ENCODE assay signal across 16 cellular contexts in the genomic region with DNA sequence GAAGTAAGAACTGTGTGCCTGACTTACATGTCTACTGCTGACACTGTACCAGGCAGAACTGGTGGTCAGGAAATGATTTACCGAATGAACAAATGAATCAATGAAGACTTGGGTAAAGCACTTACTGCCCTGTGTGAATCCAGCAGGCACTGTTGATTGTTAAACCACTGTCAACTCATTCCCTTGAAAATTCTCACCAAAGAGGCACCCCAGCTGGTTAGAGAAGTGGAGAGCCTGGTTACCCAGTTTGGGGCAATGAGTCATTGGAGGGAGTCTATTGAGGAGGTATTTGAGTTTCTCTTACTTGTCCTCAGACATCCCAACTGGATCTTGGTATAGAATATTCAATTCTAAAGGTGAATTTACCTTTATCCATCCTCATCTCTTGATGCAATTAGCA. TPM values are rescaled to one million over a fixed set of nuclear protein-coding genes. Genes with fewer than 3 reads are reported as not detected.
A peak's percentile ranks its signal among the peaks of the same experiment; 100 is the strongest.
DNase-seq lines count a peak whose midpoint lies in the region; ATAC-seq and TF ChIP-seq lines count a peak whose summit lies in the region.
"Had no signal": no experiment of that assay in that cellular context is flagged by ENCODE, and none has a peak within 500 bp of the region (broad histone marks: within the 10 kb centered on the region; RNA-seq: fewer than 3 reads in every experiment).

No MANE protein-coding gene starts in this region.

- H3K9me3 Mint-ChIP-seq in stimulated activated naive CD8-positive, alpha-beta T cell treated with anti-CD3 and anti-CD28 coated beads, Interleukin-15, Interleukin-2, amounts not matched to agents 100 ng/mL and 50 ng/mL, for 24 hours = peaks cover 2% of the 10 kb centered on the region
- H3K9me3 Mint-ChIP-seq in stimulated activated naive CD8-positive, alpha-beta T cell treated with anti-CD3 and anti-CD28 coated beads, Interleukin-15, amount 100 ng/mL, for 72 hours = no peaks in the 10 kb centered on the region
- no peaks in the 10 kb centered on the region for H3K9me3 Mint-ChIP-seq in activated T-helper 17 cell treated with anti-CD3 and anti-CD28 coated beads, Interleukin-2, amount 50 U/mL, for 72 hours
- H3K9me3 Mint-ChIP-seq in stimulated activated effector memory CD8-positive, alpha-beta T cell treated with anti-CD3 and anti-CD28 coated beads, Interleukin-12 subunit alpha, Interleukin-12 subunit beta, amount 100 ng/mL, for 72 hours = no peaks in the 10 kb centered on the region
- H3K9me3 Mint-ChIP-seq: CD14-positive monocyte; CD8-positive, alpha-beta T cell; HFFc6 had no signal

- H3K36me3 Mint-ChIP-seq in stimulated activated naive CD8-positive, alpha-beta T cell treated with anti-CD3 and anti-CD28 coated beads, Interleukin-15, Interleukin-2, amounts not matched to agents 100 ng/mL and 50 ng/mL, for 24 hours (ENCODE audit: low read depth) = no peaks in the 10 kb centered on the region
- H3K36me3 Mint-ChIP-seq in activated T-helper 17 cell treated with anti-CD3 and anti-CD28 coated beads, Interleukin-2, amount 50 U/mL, for 72 hours (ENCODE audit: low read depth) = no peaks in the 10 kb centered on the region
- no peaks in the 10 kb centered on the region for H3K36me3 Mint-ChIP-seq in stimulated activated effector memory CD8-positive, alpha-beta T cell treated with anti-CD3 and anti-CD28 coated beads, Interleukin-12 subunit alpha, Interleukin-12 subunit beta, amount 100 ng/mL, for 72 hours
- H3K36me3 Mint-ChIP-seq: CD14-positive monocyte; CD8-positive, alpha-beta T cell had no signal

- H3K4me3 Mint-ChIP-seq in stimulated activated naive CD8-positive, alpha-beta T cell treated with anti-CD3 and anti-CD28 coated beads, Interleukin-15, Interleukin-2, amounts not matched to agents 100 ng/mL and 50 ng/mL, for 24 hours = no peak overlapping the region
- no peak overlapping the region for H3K4me3 Mint-ChIP-seq in stimulated activated naive CD8-positive, alpha-beta T cell treated with anti-CD3 and anti-CD28 coated beads, Interleukin-15, amount 100 ng/mL, for 72 hours
- H3K4me3 Mint-ChIP-seq in activated T-helper 17 cell treated with anti-CD3 and anti-CD28 coated beads, Interleukin-2, amount 50 U/mL, for 72 hours = no peak overlapping the region
- H3K4me3 Mint-ChIP-seq in stimulated activated effector memory CD8-positive, alpha-beta T cell treated with anti-CD3 and anti-CD28 coated beads, Interleukin-12 subunit alpha, Interleukin-12 subunit beta, amount 100 ng/mL, for 72 hours = no peak overlapping the region
- H3K4me3 Mint-ChIP-seq: CD14-positive monocyte; CD8-positive, alpha-beta T cell; HFFc6 had no signal

- H3K4me1 ChIP-seq in smooth muscle cell (ENCODE audit: low read depth) = peaks cover 4% of the 10 kb centered on the region
- H3K4me1 ChIP-seq: HAP-1 had no signal

- peaks cover 26% of the 10 kb centered on the region for H3K4me1 Mint-ChIP-seq in stimulated activated naive CD8-positive, alpha-beta T cell treated with anti-CD3 and anti-CD28 coated beads, Interleukin-15, Interleukin-2, amounts not matched to agents 100 ng/mL and 50 ng/mL, for 24 hours (ENCODE audit: low read depth)
- H3K4me1 Mint-ChIP-seq in stimulated activated naive CD8-positive, alpha-beta T cell treated with anti-CD3 and anti-CD28 coated beads, Interleukin-15, amount 100 ng/mL, for 72 hours = peaks cover 24% of the 10 kb centered on the region
- peaks cover 7% of the 10 kb centered on the region for H3K4me1 Mint-ChIP-seq in activated T-helper 17 cell treated with anti-CD3 and anti-CD28 coated beads, Interleukin-2, amount 50 U/mL, for 72 hours
- H3K4me1 Mint-ChIP-seq in stimulated activated effector memory CD8-positive, alpha-beta T cell treated with anti-CD3 and anti-CD28 coated beads, Interleukin-12 subunit alpha, Interleukin-12 subunit beta, amount 100 ng/mL, for 72 hours = peaks cover 41% of the 10 kb centered on the region

- no peak for TF ChIP-seq CTCF in smooth muscle cell (IDR thresholded peaks at IDR 0.05; ENCODE audit: borderline replicate concordance, insufficient read depth, poor library complexity, severe bottlenecking)

- no peak overlapping the region for H3K4me3 ChIP-seq in smooth muscle cell
- H3K4me3 ChIP-seq: HAP-1 had no signal

- H4K20me1 ChIP-seq in smooth muscle cell (ENCODE audit: low read depth) = no peaks in the 10 kb centered on the region

- H2AFZ ChIP-seq in smooth muscle cell (ENCODE audit: low read depth) = no peak overlapping the region

- intact Hi-C loops in cardiac septum (cut with DNase I) = no loop called here

- H3K36me3 ChIP-seq in smooth muscle cell (ENCODE audit: low read depth) = no peaks in the 10 kb centered on the region
- H3K36me3 ChIP-seq: HAP-1 had no signal

- no peaks in the 10 kb centered on the region for H3K9me3 ChIP-seq in smooth muscle cell (replicated peaks; ENCODE audit: low read depth)
- H3K9me3 ChIP-seq: HAP-1 had no signal

- no peak overlapping the region for H3K4me2 ChIP-seq in smooth muscle cell

- H3K27me3 Mint-ChIP-seq in stimulated activated naive CD8-positive, alpha-beta T cell treated with anti-CD3 and anti-CD28 coated beads, Interleukin-15, Interleukin-2, amounts not matched to agents 100 ng/mL and 50 ng/mL, for 24 hours = peaks cover 7% of the 10 kb centered on the region
- peaks cover 14% of the 10 kb centered on the region for H3K27me3 Mint-ChIP-seq in stimulated activated naive CD8-positive, alpha-beta T cell treated with anti-CD3 and anti-CD28 coated beads, Interleukin-15, amount 100 ng/mL, for 72 hours
- peaks cover 18% of the 10 kb centered on the region for H3K27me3 Mint-ChIP-seq in activated T-helper 17 cell treated with anti-CD3 and anti-CD28 coated beads, Interleukin-2, amount 50 U/mL, for 72 hours

- peaks cover 11% of the 10 kb centered on the region for H3F3A ChIP-seq in smooth muscle cell (ENCODE audit: low read depth)

- no peaks in the 10 kb centered on the region for H3K79me2 ChIP-seq in smooth muscle cell (ENCODE audit: low read depth)

- no peaks in the 10 kb centered on the region for H3K27me3 ChIP-seq in smooth muscle cell (ENCODE audit: low read depth)

- H3K9ac ChIP-seq in smooth muscle cell (ENCODE audit: low read depth) = no peak overlapping the region

- DNase-seq in stimulated activated naive CD8-positive, alpha-beta T cell treated with anti-CD3 and anti-CD28 coated beads, Interleukin-15, amount 100 ng/mL, for 72 hours = no peak
- DNase-seq in kidney tubule cell (ENCODE audit: low spot score) (peak; percentile 44), cardiac septum (ENCODE audit: low spot score) (no peak), smooth muscle cell (lab: John Stamatoyannopoulos, UW; ENCODE audit: unreplicated experiment) (no peak), T-helper 2 cell (no peak)
- no peak for DNase-seq in stimulated activated effector memory CD8-positive, alpha-beta T cell treated with anti-CD3 and anti-CD28 coated beads, Interleukin-12 subunit alpha, Interleukin-12 subunit beta, amount 100 ng/mL, for 72 hours (ENCODE audit: low spot score in 2 of 2)
- DNase-seq: CD8-positive, alpha-beta T cell; COR-L47; DND-41; GDM1; HFFc6 had no signal

- 96% methylated on average over 1 of the region's 1 CpG for WGBS in smooth muscle cell (ENCODE audit: low lambda C conversion rate)

- ATAC-seq in stimulated activated naive CD8-positive, alpha-beta T cell treated with anti-CD3 and anti-CD28 coated beads, Interleukin-15, amount 100 ng/mL, for 72 hours = no peak
- peak; percentile 24 for ATAC-seq in activated T-helper 17 cell treated with anti-CD3 and anti-CD28 coated beads, Interleukin-2, amount 50 U/mL, for 72 hours (replicated peaks)
- peak; percentile 70 for ATAC-seq in stimulated activated effector memory CD8-positive, alpha-beta T cell treated with anti-CD3 and anti-CD28 coated beads, Interleukin-12 subunit alpha, Interleukin-12 subunit beta, amount 100 ng/mL, for 72 hours
- ATAC-seq: CD8-positive, alpha-beta T cell had no signal

- H3K27ac Mint-ChIP-seq in stimulated activated naive CD8-positive, alpha-beta T cell treated with anti-CD3 and anti-CD28 coated beads, Interleukin-15, Interleukin-2, amounts not matched to agents 100 ng/mL and 50 ng/mL, for 24 hours = peak overlapping the region; percentile 18
- no peak overlapping the region for H3K27ac Mint-ChIP-seq in stimulated activated naive CD8-positive, alpha-beta T cell treated with anti-CD3 and anti-CD28 coated beads, Interleukin-15, amount 100 ng/mL, for 72 hours
- peak overlapping the region; percentile 11 for H3K27ac Mint-ChIP-seq in activated T-helper 17 cell treated with anti-CD3 and anti-CD28 coated beads, Interleukin-2, amount 50 U/mL, for 72 hours
- peak overlapping the region; percentile 23 for H3K27ac Mint-ChIP-seq in stimulated activated effector memory CD8-positive, alpha-beta T cell treated with anti-CD3 and anti-CD28 coated beads, Interleukin-12 subunit alpha, Interleukin-12 subunit beta, amount 100 ng/mL, for 72 hours
- H3K27ac Mint-ChIP-seq: CD14-positive monocyte; CD8-positive, alpha-beta T cell; HFFc6 had no signal

- no peak overlapping the region for H3K27ac ChIP-seq in smooth muscle cell (ENCODE audit: low read depth)
- H3K27ac ChIP-seq: 22Rv1 had no signal

RNA-seq across cellular contexts. Expression of a gene that starts 34.2 kb away (rescaled TPM):
- 10 to 100 TPM; 53.4 to 62.2 TPM for total RNA-seq in activated T-helper 17 cell treated with anti-CD3 and anti-CD28 coated beads, Interleukin-2, amount 50 U/mL, for 72 hours
- 91.7 TPM for total RNA-seq in cardiac septum
- 286 and 297 TPM in 2 replicates for total RNA-seq in smooth muscle cell
- 200 and 253 TPM in 2 replicates for polyA plus RNA-seq in smooth muscle cell

RNA-seq across cellular contexts. Expression of a gene that starts 49.8 kb away (rescaled TPM):
- total RNA-seq in activated T-helper 17 cell treated with anti-CD3 and anti-CD28 coated beads, Interleukin-2, amount 50 U/mL, for 72 hours = 10 to 100 TPM; 45.2 to 63.6 TPM
- total RNA-seq in cardiac septum (29.0 TPM), smooth muscle cell (30.7 and 32.2 TPM in 2 replicates)
- 6.9 and 9.9 TPM in 2 replicates for polyA plus RNA-seq in smooth muscle cell

Comparison
In these comparisons a context has a peak if more than half of its experiments do, and no peak if none do; other contexts are left out.
1. H3K27ac Mint-ChIP-seq: peak in stimulated activated naive CD8-positive, alpha-beta T cell treated with anti-CD3 and anti-CD28 coated beads, Interleukin-15, Interleukin-2, amounts not matched to agents 100 ng/mL and 50 ng/mL, for 24 hours (single experiment), activated T-helper 17 cell treated with anti-CD3 and anti-CD28 coated beads, Interleukin-2, amount 50 U/mL, for 72 hours (single experiment) and stimulated activated effector memory CD8-positive, alpha-beta T cell treated with anti-CD3 and anti-CD28 coated beads, Interleukin-12 subunit alpha, Interleukin-12 subunit beta, amount 100 ng/mL, for 72 hours (single experiment); none in stimulated activated naive CD8-positive, alpha-beta T cell treated with anti-CD3 and anti-CD28 coated beads, Interleukin-15, amount 100 ng/mL, for 72 hours (0 of 2).